1 cellular context compared by ENCODE assay signal in genomic region chr4:48340905-48341775, GRCh38.
TF ChIP-seq lines count a peak whose summit lies in the region.

Gene SLAIN2, plus strand, starts transcription at chr4:48341529. Its CDS starts 211 bp downstream, at chr4:48341740.

TF ChIP-seq in HepG2, 621 proteins besides CTCF, POLR2A, EP300 and RAD21 (continued from another document and continues in another):
- TF ChIP-seq RFX3 (CRISPR knock-in tag; IDR thresholded peaks at IDR 0.05): no peak
- TF ChIP-seq ZNF737 (CRISPR knock-in tag; IDR thresholded peaks at IDR 0.05; ENCODE audit: borderline replicate concordance): no peak
- no peak for TF ChIP-seq HMG20A (CRISPR knock-in tag; IDR thresholded peaks at IDR 0.05; ENCODE audit: borderline replicate concordance)
- TF ChIP-seq ZNF772 (CRISPR knock-in tag; IDR thresholded peaks at IDR 0.05): peak; percentile 58
- TF ChIP-seq MED8 (CRISPR knock-in tag; IDR thresholded peaks at IDR 0.05; ENCODE audit: insufficient replicate concordance): no peak
- TF ChIP-seq ZNF572 (CRISPR knock-in tag; IDR thresholded peaks at IDR 0.05): no peak
- TF ChIP-seq FOXP1 (IDR thresholded peaks at IDR 0.05): no peak
- no peak for TF ChIP-seq FOXP1 (CRISPR knock-in tag; IDR thresholded peaks at IDR 0.05)
- no peak for TF ChIP-seq DNMT3B (CRISPR knock-in tag; conservative IDR thresholded peaks at IDR 0.05)
- no peak for TF ChIP-seq GFI1 (CRISPR knock-in tag; IDR thresholded peaks at IDR 0.05; ENCODE audit: borderline replicate concordance)
- no peak for TF ChIP-seq NFRKB (IDR thresholded peaks at IDR 0.05)
- peak; percentile 86 for TF ChIP-seq ZNF343 (CRISPR knock-in tag; IDR thresholded peaks at IDR 0.05)
- no peak for TF ChIP-seq CENPT (CRISPR knock-in tag; IDR thresholded peaks at IDR 0.05; ENCODE audit: low read depth)
- no peak for TF ChIP-seq ZNF724P (CRISPR knock-in tag; IDR thresholded peaks at IDR 0.05; ENCODE audit: borderline replicate concordance)
- TF ChIP-seq ZNF143 (CRISPR knock-in tag; IDR thresholded peaks at IDR 0.05): no peak
- TF ChIP-seq ZKSCAN8 (CRISPR knock-in tag; IDR thresholded peaks at IDR 0.05; ENCODE audit: borderline replicate concordance): no peak
- no peak for TF ChIP-seq ZNF703 (CRISPR knock-in tag; IDR thresholded peaks at IDR 0.05; ENCODE audit: borderline replicate concordance)
- no peak for TF ChIP-seq ZNF280D (CRISPR knock-in tag; IDR thresholded peaks at IDR 0.05)
- no peak for TF ChIP-seq SNAI1 (CRISPR knock-in tag; IDR thresholded peaks at IDR 0.05; ENCODE audit: borderline replicate concordance)
- TF ChIP-seq GMEB1 (CRISPR knock-in tag; IDR thresholded peaks at IDR 0.05; ENCODE audit: borderline replicate concordance): peak; percentile 72
- TF ChIP-seq ZFP36L2 (CRISPR knock-in tag; IDR thresholded peaks at IDR 0.05): no peak
- no peak for TF ChIP-seq ZNF790 (CRISPR knock-in tag; IDR thresholded peaks at IDR 0.05; ENCODE audit: borderline replicate concordance)
- TF ChIP-seq U2AF1 (optimal IDR thresholded peaks at IDR 0.05; ENCODE audit: low read depth, low read length): peak; percentile 53
- no peak for TF ChIP-seq SOX13 (IDR thresholded peaks at IDR 0.05)
- peak in 1 of 2 experiments; percentile 45; a peak in 2 of 4 replicates for TF ChIP-seq SOX13 (CRISPR knock-in tag; conservative IDR thresholded peaks at IDR 0.05 in 1 of 2, IDR thresholded peaks at IDR 0.05 in 1 of 2)
- no peak for TF ChIP-seq RAD51 (IDR thresholded peaks at IDR 0.05; ENCODE audit: borderline replicate concordance)
- no peak for TF ChIP-seq ESRRA (CRISPR knock-in tag; IDR thresholded peaks at IDR 0.05; ENCODE audit: low read depth)
- peak; percentile 81 for TF ChIP-seq POLR2AphosphoS5 (IDR thresholded peaks at IDR 0.05; ENCODE audit: low read depth, low read length)
- no peak for TF ChIP-seq ZNF296 (CRISPR knock-in tag; conservative IDR thresholded peaks at IDR 0.05)
- TF ChIP-seq ZNF441 (CRISPR knock-in tag; IDR thresholded peaks at IDR 0.05; ENCODE audit: borderline replicate concordance): no peak
- peak; percentile 64; the same call in 1 of the 2 replicates for TF ChIP-seq SRY (CRISPR knock-in tag; IDR thresholded peaks at IDR 0.05)
- no peak for TF ChIP-seq ZNF549 (CRISPR knock-in tag; IDR thresholded peaks at IDR 0.05)
- TF ChIP-seq SRSF4 (IDR thresholded peaks at IDR 0.05; ENCODE audit: low read depth, low read length, poor library complexity, severe bottlenecking): no peak
- TF ChIP-seq MIXL1 (CRISPR knock-in tag; IDR thresholded peaks at IDR 0.05): no peak
- TF ChIP-seq RFX1 (IDR thresholded peaks at IDR 0.05): no peak
- TF ChIP-seq, protein P1, sequence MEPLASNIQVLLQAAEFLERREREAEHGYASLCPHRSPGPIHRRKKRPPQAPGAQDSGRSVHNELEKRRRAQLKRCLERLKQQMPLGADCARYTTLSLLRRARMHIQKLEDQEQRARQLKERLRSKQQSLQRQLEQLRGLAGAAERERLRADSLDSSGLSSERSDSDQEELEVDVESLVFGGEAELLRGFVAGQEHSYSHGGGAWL (CRISPR knock-in tag; IDR thresholded peaks at IDR 0.05): no peak
- no peak for TF ChIP-seq ZNF766 (CRISPR knock-in tag; IDR thresholded peaks at IDR 0.05; ENCODE audit: borderline replicate concordance)
- TF ChIP-seq TOE1 (CRISPR knock-in tag; IDR thresholded peaks at IDR 0.05): peak; percentile 45; the same call in 1 of the 2 replicates
- no peak for TF ChIP-seq CEBPB (IDR thresholded peaks at IDR 0.05; ENCODE audit: borderline replicate concordance, low read depth, low read length)
- TF ChIP-seq, protein P2, sequence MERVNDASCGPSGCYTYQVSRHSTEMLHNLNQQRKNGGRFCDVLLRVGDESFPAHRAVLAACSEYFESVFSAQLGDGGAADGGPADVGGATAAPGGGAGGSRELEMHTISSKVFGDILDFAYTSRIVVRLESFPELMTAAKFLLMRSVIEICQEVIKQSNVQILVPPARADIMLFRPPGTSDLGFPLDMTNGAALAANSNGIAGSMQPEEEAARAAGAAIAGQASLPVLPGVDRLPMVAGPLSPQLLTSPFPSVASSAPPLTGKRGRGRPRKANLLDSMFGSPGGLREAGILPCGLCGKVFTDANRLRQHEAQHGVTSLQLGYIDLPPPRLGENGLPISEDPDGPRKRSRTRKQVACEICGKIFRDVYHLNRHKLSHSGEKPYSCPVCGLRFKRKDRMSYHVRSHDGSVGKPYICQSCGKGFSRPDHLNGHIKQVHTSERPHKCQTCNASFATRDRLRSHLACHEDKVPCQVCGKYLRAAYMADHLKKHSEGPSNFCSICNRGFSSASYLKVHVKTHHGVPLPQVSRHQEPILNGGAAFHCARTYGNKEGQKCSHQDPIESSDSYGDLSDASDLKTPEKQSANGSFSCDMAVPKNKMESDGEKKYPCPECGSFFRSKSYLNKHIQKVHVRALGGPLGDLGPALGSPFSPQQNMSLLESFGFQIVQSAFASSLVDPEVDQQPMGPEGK (CRISPR knock-in tag; IDR thresholded peaks at IDR 0.05): peak; percentile 58; the same call in 1 of the 2 replicates
- TF ChIP-seq KLF15 (CRISPR knock-in tag; IDR thresholded peaks at IDR 0.05; ENCODE audit: borderline replicate concordance): no peak
- TF ChIP-seq HNF4G (IDR thresholded peaks at IDR 0.05; ENCODE audit: borderline replicate concordance, low read depth, low read length): no peak
- TF ChIP-seq HNF4G (CRISPR knock-in tag; IDR thresholded peaks at IDR 0.05; ENCODE audit: borderline replicate concordance, low read depth): no peak
- TF ChIP-seq NKX3-1 (CRISPR knock-in tag; IDR thresholded peaks at IDR 0.05): no peak
- no peak for TF ChIP-seq SMAD3 (CRISPR knock-in tag; IDR thresholded peaks at IDR 0.05)
- TF ChIP-seq ZNF33B (CRISPR knock-in tag; IDR thresholded peaks at IDR 0.05): 0 out of 2 replicates have a peak, but pooled peaks have one; percentile 14
- no peak for TF ChIP-seq NAIF1 (CRISPR knock-in tag; IDR thresholded peaks at IDR 0.05; ENCODE audit: borderline replicate concordance)
- peak; percentile 59 for TF ChIP-seq ZNF18 (CRISPR knock-in tag; IDR thresholded peaks at IDR 0.05; ENCODE audit: insufficient replicate concordance)
- no peak for TF ChIP-seq ZNF44 (CRISPR knock-in tag; IDR thresholded peaks at IDR 0.05)
- TF ChIP-seq AGO1 (IDR thresholded peaks at IDR 0.05; ENCODE audit: low read depth, low read length, poor library complexity, severe bottlenecking): no peak
- TF ChIP-seq ZFAT (CRISPR knock-in tag; conservative IDR thresholded peaks at IDR 0.05): no peak
- TF ChIP-seq ZBTB38 (CRISPR knock-in tag; IDR thresholded peaks at IDR 0.05): peak; percentile 63
- no peak for TF ChIP-seq ZNF10 (CRISPR knock-in tag; IDR thresholded peaks at IDR 0.05; ENCODE audit: borderline replicate concordance, low read depth)
- no peak for TF ChIP-seq HNRNPUL1 (IDR thresholded peaks at IDR 0.05; ENCODE audit: low read depth, low read length)
- TF ChIP-seq PHF21A (CRISPR knock-in tag; IDR thresholded peaks at IDR 0.05): peak; percentile 57
- TF ChIP-seq PLSCR1 (CRISPR knock-in tag; IDR thresholded peaks at IDR 0.05; ENCODE audit: borderline replicate concordance): no peak
- TF ChIP-seq RARA (CRISPR knock-in tag; IDR thresholded peaks at IDR 0.05): peak; percentile 42; the same call in 1 of the 2 replicates
- TF ChIP-seq THYN1 (CRISPR knock-in tag; IDR thresholded peaks at IDR 0.05; ENCODE audit: borderline replicate concordance, low read depth): no peak
- TF ChIP-seq ZNF446 (CRISPR knock-in tag; IDR thresholded peaks at IDR 0.05): no peak
- TF ChIP-seq RBFOX2 (IDR thresholded peaks at IDR 0.05; ENCODE audit: low read depth, low read length): peak; percentile 90
- TF ChIP-seq, protein P3, sequence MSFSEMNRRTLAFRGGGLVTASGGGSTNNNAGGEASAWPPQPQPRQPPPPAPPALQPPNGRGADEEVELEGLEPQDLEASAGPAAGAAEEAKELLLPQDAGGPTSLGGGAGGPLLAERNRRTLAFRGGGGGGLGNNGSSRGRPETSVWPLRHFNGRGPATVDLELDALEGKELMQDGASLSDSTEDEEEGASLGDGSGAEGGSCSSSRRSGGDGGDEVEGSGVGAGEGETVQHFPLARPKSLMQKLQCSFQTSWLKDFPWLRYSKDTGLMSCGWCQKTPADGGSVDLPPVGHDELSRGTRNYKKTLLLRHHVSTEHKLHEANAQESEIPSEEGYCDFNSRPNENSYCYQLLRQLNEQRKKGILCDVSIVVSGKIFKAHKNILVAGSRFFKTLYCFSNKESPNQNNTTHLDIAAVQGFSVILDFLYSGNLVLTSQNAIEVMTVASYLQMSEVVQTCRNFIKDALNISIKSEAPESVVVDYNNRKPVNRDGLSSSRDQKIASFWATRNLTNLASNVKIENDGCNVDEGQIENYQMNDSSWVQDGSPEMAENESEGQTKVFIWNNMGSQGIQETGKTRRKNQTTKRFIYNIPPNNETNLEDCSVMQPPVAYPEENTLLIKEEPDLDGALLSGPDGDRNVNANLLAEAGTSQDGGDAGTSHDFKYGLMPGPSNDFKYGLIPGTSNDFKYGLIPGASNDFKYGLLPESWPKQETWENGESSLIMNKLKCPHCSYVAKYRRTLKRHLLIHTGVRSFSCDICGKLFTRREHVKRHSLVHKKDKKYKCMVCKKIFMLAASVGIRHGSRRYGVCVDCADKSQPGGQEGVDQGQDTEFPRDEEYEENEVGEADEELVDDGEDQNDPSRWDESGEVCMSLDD (CRISPR knock-in tag; IDR thresholded peaks at IDR 0.05; ENCODE audit: borderline replicate concordance): peak; percentile 26; the same call in 1 of the 2 replicates
- TF ChIP-seq ZNF597 (CRISPR knock-in tag; IDR thresholded peaks at IDR 0.05): no peak
- TF ChIP-seq, protein P4, sequence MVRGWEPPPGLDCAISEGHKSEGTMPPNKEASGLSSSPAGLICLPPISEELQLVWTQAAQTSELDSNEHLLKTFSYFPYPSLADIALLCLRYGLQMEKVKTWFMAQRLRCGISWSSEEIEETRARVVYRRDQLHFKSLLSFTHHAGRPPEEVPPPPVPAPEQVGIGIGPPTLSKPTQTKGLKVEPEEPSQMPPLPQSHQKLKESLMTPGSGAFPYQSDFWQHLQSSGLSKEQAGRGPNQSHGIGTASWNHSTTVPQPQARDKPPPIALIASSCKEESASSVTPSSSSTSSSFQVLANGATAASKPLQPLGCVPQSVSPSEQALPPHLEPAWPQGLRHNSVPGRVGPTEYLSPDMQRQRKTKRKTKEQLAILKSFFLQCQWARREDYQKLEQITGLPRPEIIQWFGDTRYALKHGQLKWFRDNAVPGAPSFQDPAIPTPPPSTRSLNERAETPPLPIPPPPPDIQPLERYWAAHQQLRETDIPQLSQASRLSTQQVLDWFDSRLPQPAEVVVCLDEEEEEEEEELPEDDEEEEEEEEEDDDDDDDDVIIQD (CRISPR knock-in tag; IDR thresholded peaks at IDR 0.05; ENCODE audit: low read depth): no peak
